8 cellular contexts compared by ENCODE assay signal in the genomic region with DNA sequence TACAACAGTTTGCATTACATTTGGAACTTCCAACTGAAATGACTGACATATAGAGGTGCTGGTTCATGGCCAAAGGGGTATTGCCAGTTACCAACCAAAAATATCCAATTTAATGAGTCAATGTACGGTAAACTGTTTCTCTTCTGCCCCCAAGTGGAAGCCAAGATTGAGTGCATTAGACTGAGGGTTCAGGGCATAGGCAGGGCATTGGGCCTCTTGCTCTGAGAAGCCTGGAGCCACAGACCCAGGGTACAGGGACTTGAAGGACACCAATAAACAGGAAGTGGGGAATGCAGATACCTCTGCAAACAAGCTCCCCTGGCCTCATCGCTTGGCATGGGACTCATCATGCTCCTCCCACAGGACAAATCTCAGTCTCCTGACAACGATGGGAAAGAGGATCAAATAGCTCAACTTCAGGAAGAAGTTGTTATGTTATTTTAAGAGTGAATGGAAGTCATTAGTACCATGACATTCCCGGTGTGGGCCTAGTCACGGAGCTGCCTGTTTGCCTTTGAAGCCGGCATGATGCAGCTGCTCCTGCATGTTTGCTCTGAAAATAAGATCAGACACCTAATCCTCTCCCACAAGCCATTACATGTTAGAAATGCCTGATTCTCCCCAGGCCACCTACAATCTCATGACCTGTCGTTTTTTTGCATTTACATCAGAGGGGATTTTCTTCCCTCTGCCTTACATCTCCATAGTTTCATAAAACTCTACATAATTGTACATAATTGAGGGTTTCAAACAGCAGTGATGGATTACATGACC.
DNase-seq lines count a peak whose midpoint lies in the region; ATAC-seq and TF ChIP-seq lines count a peak whose summit lies in the region.

No MANE protein-coding gene starts in this region.

- CTCF ChIA-PET in activated CD4-positive, alpha-beta memory T cell treated with anti-CD3 and anti-CD28 coated beads, Interleukin-2, amount 10 ng/mL, durations not matched to agents 7 days and 5 days (lab: Charles Lee): no interaction called here

- H3K36me3 Mint-ChIP-seq in naive thymus-derived CD8-positive, alpha-beta T cell: no peaks in the 10 kb centered on the region
- no peaks in the 10 kb centered on the region for H3K36me3 Mint-ChIP-seq in activated CD4-positive, alpha-beta memory T cell treated with anti-CD3 and anti-CD28 coated beads, Interleukin-2, amount 10 ng/mL, durations not matched to agents 7 days and 5 days (ENCODE audit: low read depth)

- peaks cover 0 to 3% (median 0%) of the 10 kb centered on the region in 5 donors for H3K27me3 Mint-ChIP-seq in naive thymus-derived CD8-positive, alpha-beta T cell
- peaks cover 3% of the 10 kb centered on the region for H3K27me3 Mint-ChIP-seq in activated CD4-positive, alpha-beta memory T cell treated with anti-CD3 and anti-CD28 coated beads, Interleukin-2, amount 10 ng/mL, durations not matched to agents 7 days and 5 days

- peak; percentile 6 for DNase-seq in GM13976 (ENCODE audit: low spot score)
- DNase-seq in HK-2 (ENCODE audit: unreplicated experiment): peak; percentile 1
- DNase-seq in SHP77 treated with DMSO at 0.1 percent for 48 hours (lab: John Stamatoyannopoulos, UW): peak; percentile 94
- peak; percentile 72 for DNase-seq in iPS-NIHi7 (ENCODE audit: extremely low spot score)
- no peak for DNase-seq in naive thymus-derived CD8-positive, alpha-beta T cell
- DNase-seq in activated CD4-positive, alpha-beta memory T cell treated with anti-CD3 and anti-CD28 coated beads, Interleukin-2, amount 10 ng/mL, durations not matched to agents 7 days and 5 days: no peak

- peak; percentile 47 for TF ChIP-seq CTCF in GM13976 (IDR thresholded peaks at IDR 0.05; ENCODE audit: borderline replicate concordance, control extremely low read depth, extremely low read depth, insufficient read depth, missing control alignments)

- POLR2A ChIA-PET in naive thymus-derived CD8-positive, alpha-beta T cell (lab: Charles Lee): no interaction called here
- POLR2A ChIA-PET in activated CD4-positive, alpha-beta memory T cell treated with anti-CD3 and anti-CD28 coated beads, Interleukin-2, amount 10 ng/mL, durations not matched to agents 7 days and 5 days (lab: Charles Lee): no interaction called here

- H3K4me3 Mint-ChIP-seq in naive thymus-derived CD8-positive, alpha-beta T cell: no peak overlapping the region
- no peak overlapping the region for H3K4me3 Mint-ChIP-seq in activated CD4-positive, alpha-beta memory T cell treated with anti-CD3 and anti-CD28 coated beads, Interleukin-2, amount 10 ng/mL, durations not matched to agents 7 days and 5 days

- H3K27ac Mint-ChIP-seq in naive thymus-derived CD8-positive, alpha-beta T cell: no peak overlapping the region
- H3K27ac Mint-ChIP-seq in activated CD4-positive, alpha-beta memory T cell treated with anti-CD3 and anti-CD28 coated beads, Interleukin-2, amount 10 ng/mL, durations not matched to agents 7 days and 5 days: no peak overlapping the region

- ATAC-seq in GM21390 (IDR thresholded peaks at IDR 0.05; ENCODE audit: unreplicated experiment) (no peak), GM21515 (IDR thresholded peaks at IDR 0.05; ENCODE audit: unreplicated experiment) (no peak)
- ATAC-seq in naive thymus-derived CD8-positive, alpha-beta T cell: no peak

- peaks cover 0 to 2% (median 0%) of the 10 kb centered on the region in 4 donors for H3K4me1 Mint-ChIP-seq in naive thymus-derived CD8-positive, alpha-beta T cell
- no peaks in the 10 kb centered on the region for H3K4me1 Mint-ChIP-seq in activated CD4-positive, alpha-beta memory T cell treated with anti-CD3 and anti-CD28 coated beads, Interleukin-2, amount 10 ng/mL, durations not matched to agents 7 days and 5 days

- in situ Hi-C loops in GM13976 (cut with MboI; ENCODE audit: low sequenced_read_pairs, unreplicated experiment): loop anchor here (10.0 to 25.0 kb wide), 2 partner anchors 355 to 428 kb away; a partner anchor contains a TSS

- peaks cover 0 to 10% (median 5%) of the 10 kb centered on the region in 9 donors for H3K9me3 Mint-ChIP-seq in naive thymus-derived CD8-positive, alpha-beta T cell
- H3K9me3 Mint-ChIP-seq in activated CD4-positive, alpha-beta memory T cell treated with anti-CD3 and anti-CD28 coated beads, Interleukin-2, amount 10 ng/mL, durations not matched to agents 7 days and 5 days: no peaks in the 10 kb centered on the region

Comparison
In these comparisons a context has a peak if more than half of its experiments do, and no peak if none do; other contexts are left out.
1. DNase-seq: peak in GM13976 (single experiment), HK-2 (single experiment), SHP77 treated with DMSO at 0.1 percent for 48 hours (single experiment) and iPS-NIHi7 (single experiment); none in naive thymus-derived CD8-positive, alpha-beta T cell (0 of 10) and activated CD4-positive, alpha-beta memory T cell treated with anti-CD3 and anti-CD28 coated beads, Interleukin-2, amount 10 ng/mL, durations not matched to agents 7 days and 5 days (single experiment).